8 cellular contexts compared by ENCODE assay signal in genomic region chr1:2194898-2195673, GRCh38. TPM values are rescaled to one million over a fixed set of nuclear protein-coding genes. Genes with fewer than 3 reads are reported as not detected.
DNase-seq lines count a peak whose midpoint lies in the region; ATAC-seq and TF ChIP-seq lines count a peak whose summit lies in the region.

No MANE protein-coding gene starts in this region.

- peak; percentile 91 for TF ChIP-seq CTCF in choroid plexus epithelial cell (conservative IDR thresholded peaks at IDR 0.05; ENCODE audit: low read depth, low read length)

- no peaks in the 10 kb centered on the region for H3K9me3 Mint-ChIP-seq in activated CD4-positive, alpha-beta T cell treated with anti-CD3 and anti-CD28 coated beads for 36 hours (ENCODE audit: low read depth)

- H3K27ac Mint-ChIP-seq in activated CD4-positive, alpha-beta T cell treated with anti-CD3 and anti-CD28 coated beads for 36 hours = peak overlapping the region; percentile 86

- peaks cover 32% of the 10 kb centered on the region for H3K4me1 Mint-ChIP-seq in activated CD4-positive, alpha-beta T cell treated with anti-CD3 and anti-CD28 coated beads for 36 hours

- ATAC-seq in GM18873 (IDR thresholded peaks at IDR 0.05; ENCODE audit: low FRiP score, unreplicated experiment) = peak; percentile 48
- peak; percentile 60 for ATAC-seq in HG03135 (IDR thresholded peaks at IDR 0.05; ENCODE audit: unreplicated experiment)
- peak; percentile 67 for ATAC-seq in activated CD4-positive, alpha-beta T cell treated with anti-CD3 and anti-CD28 coated beads for 36 hours
- ATAC-seq in left colon = peak; percentile 67

- H3K4me3 ChIP-seq in choroid plexus epithelial cell (ENCODE audit: low read depth, low read length) = peak overlapping the region; percentile 72

- intact Hi-C loops in activated CD4-positive, alpha-beta T cell treated with anti-CD3 and anti-CD28 coated beads for 36 hours (cut with DNase I, micrococcal nuclease) = loop anchor here (1.0 to 2.0 kb wide), 14 partner anchors 10 to 391 kb away; partner anchors contain the start of genes MORN1 (in 1 of the 2), PANK4 (in 1 of the 2), PEX10 (in 1 of the 2) and PRXL2B (in 1 of the 2)
- intact Hi-C loops in left colon (cut with DNase I, micrococcal nuclease) = loop anchor here (5.0 kb wide), 1 partner anchor 187 kb away; no protein-coding TSS in a partner anchor

- POLR2A ChIA-PET in activated CD4-positive, alpha-beta T cell treated with anti-CD3 and anti-CD28 coated beads for 36 hours (lab: Charles Lee) = interaction anchor here (0.7 to 1.0 kb wide), 4 partner anchors 10 to 197 kb away, joined by 3 to 4 read pairs (median 3); partner anchors contain the start of gene RER1

- H3K4me3 Mint-ChIP-seq in activated CD4-positive, alpha-beta T cell treated with anti-CD3 and anti-CD28 coated beads for 36 hours = peak overlapping the region; percentile 77

- peak; percentile 88 for DNase-seq in AG08395 (ENCODE audit: low spot score)
- peak; percentile 75 for DNase-seq in NCI-H2227 treated with DMSO at 0.1 percent for 48 hours (lab: John Stamatoyannopoulos, UW)
- peak; percentile 93 for DNase-seq in activated CD4-positive, alpha-beta T cell treated with anti-CD3 and anti-CD28 coated beads for 36 hours
- peak; percentile 89 for DNase-seq in choroid plexus epithelial cell (ENCODE audit: low read depth)
- DNase-seq in left colon = peak; percentile 92 to 93
- DNase-seq in stimulated activated CD4-positive, alpha-beta T cell treated with anti-CD3 and anti-CD28 coated beads, Interleukin-2, amount 100 ng/mL, for 24 hours = peak; percentile 85 to 87

- CTCF ChIA-PET in activated CD4-positive, alpha-beta T cell treated with anti-CD3 and anti-CD28 coated beads for 36 hours (lab: Charles Lee) = interaction anchor here (0.6 to 2.8 kb wide), 25 partner anchors 9 to 391 kb away, joined by 3 to 78 read pairs (median 4); partner anchors contain the start of genes MORN1, PEX10 and RER1

- H3K27me3 Mint-ChIP-seq in activated CD4-positive, alpha-beta T cell treated with anti-CD3 and anti-CD28 coated beads for 36 hours = no peaks in the 10 kb centered on the region

- H3K36me3 Mint-ChIP-seq in activated CD4-positive, alpha-beta T cell treated with anti-CD3 and anti-CD28 coated beads for 36 hours (ENCODE audit: low read depth) = peaks cover 2% of the 10 kb centered on the region

RNA-seq across cellular contexts. Expression of gene FAAP20, which starts 0.5 kb away (rescaled TPM):
- total RNA-seq in activated CD4-positive, alpha-beta T cell treated with anti-CD3 and anti-CD28 coated beads for 36 hours = 10 to 100 TPM; 69.7 to 84.4 TPM
- 10 to 100 TPM; 28.5 to 32.6 TPM for total RNA-seq in left colon

RNA-seq across cellular contexts. Expression of gene SKI, which starts 33.0 kb away (rescaled TPM):
- 10 to 100 TPM; 28.7 to 34.0 TPM for total RNA-seq in activated CD4-positive, alpha-beta T cell treated with anti-CD3 and anti-CD28 coated beads for 36 hours
- 10 to 100 TPM; 30.2 to 35.5 TPM for total RNA-seq in left colon

Comparison
In these comparisons a context has a peak if more than half of its experiments do, and no peak if none do; other contexts are left out.
1. Peak in every context shown above with its lines: DNase-seq, ATAC-seq and H3K4me3 ChIP-seq.